In genomic region chr3:27993061-27993460, GRCh38 we compare ENCODE assay signal across 17 cellular contexts.
"Had no signal": no experiment of that assay in that cellular context is flagged by ENCODE, and none has a peak within 500 bp of the region (broad histone marks: within the 10 kb centered on the region; RNA-seq: fewer than 3 reads in every experiment).

No MANE protein-coding gene starts in this region.

- ATAC-seq: activated CD4-positive, CD25-positive, alpha-beta regulatory T cell treated with anti-CD3 and anti-CD28 coated beads, Interleukin-2, amount 50 U/mL, for 24 hours; activated T-helper 17 cell treated with anti-CD3 and anti-CD28 coated beads, Interleukin-2, amount 50 U/mL, for 72 hours; naive thymus-derived CD8-positive, alpha-beta T cell had no signal

- DNase-seq: activated CD4-positive, alpha-beta T cell treated with anti-CD3 and anti-CD28 coated beads, Interleukin-2, amount 50 U/mL, for 1 hour; activated naive CD4-positive, alpha-beta T cell treated with Interleukin-2 at 50 U/mL for 16 hours; activated T-cell treated with anti-CD3 and anti-CD28 coated beads for 4 hours; anterior cingulate cortex; cerebellar nuclear complex; effector CD8-positive, alpha-beta T cell; esophagus squamous epithelium; hypothalamus; left ventricle myocardium inferior; mesenchymal stem cell; naive thymus-derived CD8-positive, alpha-beta T cell; posterior cingulate gyrus; stimulated activated CD4-positive, alpha-beta T cell treated with anti-CD3 and anti-CD28 coated beads, Interleukin-4, amount 100 ng/mL, for 24 hours; stimulated activated naive CD4-positive, alpha-beta T cell; substantia nigra had no signal
